1 cellular context compared by ENCODE assay signal in the genomic region with DNA sequence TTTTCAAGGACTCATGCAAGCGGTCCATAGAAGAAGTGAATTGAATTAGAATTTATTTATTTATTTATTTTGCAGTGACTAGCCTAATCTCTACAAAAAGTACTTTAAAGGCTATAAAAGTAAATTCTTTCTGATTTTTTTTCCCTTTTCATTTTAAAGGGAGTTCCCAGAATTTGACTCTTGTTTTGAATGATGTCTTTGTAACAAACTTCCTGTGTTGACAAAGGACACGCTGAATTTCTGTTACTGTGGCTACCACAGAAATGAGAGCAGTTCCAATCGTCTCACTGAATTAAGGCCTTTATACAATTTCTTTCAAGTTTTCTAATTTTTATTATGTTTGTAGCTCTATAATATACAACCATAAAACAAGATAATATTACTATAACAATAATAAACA.
TF ChIP-seq lines count a peak whose summit lies in the region.

No MANE protein-coding gene starts in this region.

TF ChIP-seq in HepG2, 621 proteins besides CTCF, POLR2A, EP300 and RAD21 (continues in another document):
- TF ChIP-seq ATF7-NPFF (CRISPR knock-in tag; IDR thresholded peaks at IDR 0.05; ENCODE audit: low read depth) (no peak), SMAD9 (CRISPR knock-in tag; IDR thresholded peaks at IDR 0.05) (no peak), ASH2L (IDR thresholded peaks at IDR 0.05; ENCODE audit: insufficient read length, low read depth, low read length) (no peak), TAF1 (CRISPR knock-in tag; IDR thresholded peaks at IDR 0.05) (no peak), ZNF3 (CRISPR knock-in tag; IDR thresholded peaks at IDR 0.05) (no peak), AGO2 (optimal IDR thresholded peaks at IDR 0.05; ENCODE audit: low read depth, low read length) (no peak), ZNF75D (CRISPR knock-in tag; IDR thresholded peaks at IDR 0.05; ENCODE audit: borderline replicate concordance) (no peak), ZNF550 (CRISPR knock-in tag; IDR thresholded peaks at IDR 0.05; ENCODE audit: borderline replicate concordance) (no peak), NCOR1 (IDR thresholded peaks at IDR 0.05; ENCODE audit: borderline replicate concordance, low read length) (peak; percentile 7; the same call in 1 of the 2 replicates), ZNF580 (CRISPR knock-in tag; IDR thresholded peaks at IDR 0.05; ENCODE audit: borderline replicate concordance, low read depth) (no peak), SOX13 (IDR thresholded peaks at IDR 0.05) (no peak), SOX13 (CRISPR knock-in tag; conservative IDR thresholded peaks at IDR 0.05 in 1 of 2, IDR thresholded peaks at IDR 0.05 in 1 of 2) (0 out of 4 replicates have a peak, but pooled peaks of 1 of the 2 experiments have one; percentile 7), SRF (IDR thresholded peaks at IDR 0.05; ENCODE audit: low read depth, low read length) (no peak), AGO1 (IDR thresholded peaks at IDR 0.05; ENCODE audit: low read depth, low read length, poor library complexity, severe bottlenecking) (no peak), ZBTB21 (CRISPR knock-in tag; IDR thresholded peaks at IDR 0.05) (no peak), ZUFSP (CRISPR knock-in tag; IDR thresholded peaks at IDR 0.05; ENCODE audit: borderline replicate concordance) (no peak), SMYD3 (CRISPR knock-in tag; IDR thresholded peaks at IDR 0.05) (no peak), GATA4 (IDR thresholded peaks at IDR 0.05; ENCODE audit: borderline replicate concordance, low read depth) (no peak), ZNF782 (CRISPR knock-in tag; IDR thresholded peaks at IDR 0.05; ENCODE audit: borderline replicate concordance) (no peak), IRF2 (CRISPR knock-in tag; IDR thresholded peaks at IDR 0.05) (0 out of 2 replicates have a peak, but pooled peaks have one; percentile 25), POGK (CRISPR knock-in tag; conservative IDR thresholded peaks at IDR 0.05) (no peak), RFX3 (CRISPR knock-in tag; IDR thresholded peaks at IDR 0.05) (0 out of 2 replicates have a peak, but pooled peaks have one; percentile 23), SALL1 (CRISPR knock-in tag; IDR thresholded peaks at IDR 0.05) (no peak), HCFC1 (IDR thresholded peaks at IDR 0.05; ENCODE audit: low read depth, low read length) (no peak), NCOA2 (CRISPR knock-in tag; IDR thresholded peaks at IDR 0.05) (peak; percentile 44; the same call in 1 of the 2 replicates), ZNF432 (CRISPR knock-in tag; IDR thresholded peaks at IDR 0.05; ENCODE audit: borderline replicate concordance) (no peak), ZNF446 (CRISPR knock-in tag; IDR thresholded peaks at IDR 0.05) (no peak), YEATS4 (CRISPR knock-in tag; IDR thresholded peaks at IDR 0.05; ENCODE audit: borderline replicate concordance) (no peak), BRCA1 (CRISPR knock-in tag; IDR thresholded peaks at IDR 0.05) (no peak), MTA3 (CRISPR knock-in tag; IDR thresholded peaks at IDR 0.05) (no peak), RFXAP (CRISPR knock-in tag; IDR thresholded peaks at IDR 0.05; ENCODE audit: borderline replicate concordance) (no peak), FOXA1 (IDR thresholded peaks at IDR 0.05) (no peak), FOXA1 (CRISPR knock-in tag; IDR thresholded peaks at IDR 0.05) (peak; percentile 51), SCMH1 (CRISPR knock-in tag; IDR thresholded peaks at IDR 0.05; ENCODE audit: borderline replicate concordance) (no peak), BCLAF1 (IDR thresholded peaks at IDR 0.05) (no peak)
- TF ChIP-seq, protein P1, sequence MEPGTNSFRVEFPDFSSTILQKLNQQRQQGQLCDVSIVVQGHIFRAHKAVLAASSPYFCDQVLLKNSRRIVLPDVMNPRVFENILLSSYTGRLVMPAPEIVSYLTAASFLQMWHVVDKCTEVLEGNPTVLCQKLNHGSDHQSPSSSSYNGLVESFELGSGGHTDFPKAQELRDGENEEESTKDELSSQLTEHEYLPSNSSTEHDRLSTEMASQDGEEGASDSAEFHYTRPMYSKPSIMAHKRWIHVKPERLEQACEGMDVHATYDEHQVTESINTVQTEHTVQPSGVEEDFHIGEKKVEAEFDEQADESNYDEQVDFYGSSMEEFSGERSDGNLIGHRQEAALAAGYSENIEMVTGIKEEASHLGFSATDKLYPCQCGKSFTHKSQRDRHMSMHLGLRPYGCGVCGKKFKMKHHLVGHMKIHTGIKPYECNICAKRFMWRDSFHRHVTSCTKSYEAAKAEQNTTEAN (CRISPR knock-in tag; conservative IDR thresholded peaks at IDR 0.05), result peak; percentile 13; the same call in 1 of the 2 replicates
- TF ChIP-seq, protein P2, sequence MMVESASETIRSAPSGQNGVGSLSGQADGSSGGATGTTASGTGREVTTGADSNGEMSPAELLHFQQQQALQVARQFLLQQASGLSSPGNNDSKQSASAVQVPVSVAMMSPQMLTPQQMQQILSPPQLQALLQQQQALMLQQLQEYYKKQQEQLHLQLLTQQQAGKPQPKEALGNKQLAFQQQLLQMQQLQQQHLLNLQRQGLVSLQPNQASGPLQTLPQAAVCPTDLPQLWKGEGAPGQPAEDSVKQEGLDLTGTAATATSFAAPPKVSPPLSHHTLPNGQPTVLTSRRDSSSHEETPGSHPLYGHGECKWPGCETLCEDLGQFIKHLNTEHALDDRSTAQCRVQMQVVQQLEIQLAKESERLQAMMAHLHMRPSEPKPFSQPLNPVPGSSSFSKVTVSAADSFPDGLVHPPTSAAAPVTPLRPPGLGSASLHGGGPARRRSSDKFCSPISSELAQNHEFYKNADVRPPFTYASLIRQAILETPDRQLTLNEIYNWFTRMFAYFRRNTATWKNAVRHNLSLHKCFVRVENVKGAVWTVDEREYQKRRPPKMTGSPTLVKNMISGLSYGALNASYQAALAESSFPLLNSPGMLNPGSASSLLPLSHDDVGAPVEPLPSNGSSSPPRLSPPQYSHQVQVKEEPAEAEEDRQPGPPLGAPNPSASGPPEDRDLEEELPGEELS (CRISPR knock-in tag; IDR thresholded peaks at IDR 0.05), result no peak
- TF ChIP-seq, protein P3, sequence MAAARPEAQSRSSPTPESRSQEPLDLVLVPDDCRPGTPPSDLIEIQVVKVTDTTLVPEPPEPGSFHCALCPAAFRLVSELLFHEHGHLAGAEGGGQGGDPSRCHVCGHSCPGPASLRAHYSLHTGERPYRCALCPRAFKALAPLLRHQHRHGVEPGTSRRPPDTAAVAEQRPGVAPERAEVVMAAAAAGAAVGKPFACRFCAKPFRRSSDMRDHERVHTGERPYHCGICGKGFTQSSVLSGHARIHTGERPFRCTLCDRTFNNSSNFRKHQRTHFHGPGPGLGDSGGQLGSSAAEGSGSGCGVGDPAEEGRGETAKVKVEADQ (CRISPR knock-in tag; IDR thresholded peaks at IDR 0.05; ENCODE audit: borderline replicate concordance), result no peak
- TF ChIP-seq, protein P4, sequence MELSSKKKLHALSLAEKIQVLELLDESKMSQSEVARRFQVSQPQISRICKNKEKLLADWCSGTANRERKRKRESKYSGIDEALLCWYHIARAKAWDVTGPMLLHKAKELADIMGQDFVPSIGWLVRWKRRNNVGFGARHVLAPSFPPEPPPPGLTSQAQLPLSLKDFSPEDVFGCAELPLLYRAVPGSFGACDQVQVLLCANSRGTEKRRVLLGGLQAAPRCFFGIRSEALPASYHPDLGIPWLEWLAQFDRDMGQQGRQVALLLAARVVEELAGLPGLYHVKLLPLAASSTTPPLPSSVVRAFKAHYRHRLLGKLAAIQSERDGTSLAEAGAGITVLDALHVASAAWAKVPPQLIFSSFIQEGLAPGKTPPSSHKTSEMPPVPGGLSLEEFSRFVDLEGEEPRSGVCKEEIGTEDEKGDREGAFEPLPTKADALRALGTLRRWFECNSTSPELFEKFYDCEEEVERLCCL (CRISPR knock-in tag; IDR thresholded peaks at IDR 0.05; ENCODE audit: borderline replicate concordance), result no peak
- TF ChIP-seq, protein P5, sequence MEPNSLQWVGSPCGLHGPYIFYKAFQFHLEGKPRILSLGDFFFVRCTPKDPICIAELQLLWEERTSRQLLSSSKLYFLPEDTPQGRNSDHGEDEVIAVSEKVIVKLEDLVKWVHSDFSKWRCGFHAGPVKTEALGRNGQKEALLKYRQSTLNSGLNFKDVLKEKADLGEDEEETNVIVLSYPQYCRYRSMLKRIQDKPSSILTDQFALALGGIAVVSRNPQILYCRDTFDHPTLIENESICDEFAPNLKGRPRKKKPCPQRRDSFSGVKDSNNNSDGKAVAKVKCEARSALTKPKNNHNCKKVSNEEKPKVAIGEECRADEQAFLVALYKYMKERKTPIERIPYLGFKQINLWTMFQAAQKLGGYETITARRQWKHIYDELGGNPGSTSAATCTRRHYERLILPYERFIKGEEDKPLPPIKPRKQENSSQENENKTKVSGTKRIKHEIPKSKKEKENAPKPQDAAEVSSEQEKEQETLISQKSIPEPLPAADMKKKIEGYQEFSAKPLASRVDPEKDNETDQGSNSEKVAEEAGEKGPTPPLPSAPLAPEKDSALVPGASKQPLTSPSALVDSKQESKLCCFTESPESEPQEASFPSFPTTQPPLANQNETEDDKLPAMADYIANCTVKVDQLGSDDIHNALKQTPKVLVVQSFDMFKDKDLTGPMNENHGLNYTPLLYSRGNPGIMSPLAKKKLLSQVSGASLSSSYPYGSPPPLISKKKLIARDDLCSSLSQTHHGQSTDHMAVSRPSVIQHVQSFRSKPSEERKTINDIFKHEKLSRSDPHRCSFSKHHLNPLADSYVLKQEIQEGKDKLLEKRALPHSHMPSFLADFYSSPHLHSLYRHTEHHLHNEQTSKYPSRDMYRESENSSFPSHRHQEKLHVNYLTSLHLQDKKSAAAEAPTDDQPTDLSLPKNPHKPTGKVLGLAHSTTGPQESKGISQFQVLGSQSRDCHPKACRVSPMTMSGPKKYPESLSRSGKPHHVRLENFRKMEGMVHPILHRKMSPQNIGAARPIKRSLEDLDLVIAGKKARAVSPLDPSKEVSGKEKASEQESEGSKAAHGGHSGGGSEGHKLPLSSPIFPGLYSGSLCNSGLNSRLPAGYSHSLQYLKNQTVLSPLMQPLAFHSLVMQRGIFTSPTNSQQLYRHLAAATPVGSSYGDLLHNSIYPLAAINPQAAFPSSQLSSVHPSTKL (CRISPR knock-in tag; IDR thresholded peaks at IDR 0.05), result peak; percentile 19; the same call in 1 of the 2 replicates
- TF ChIP-seq, protein P6, sequence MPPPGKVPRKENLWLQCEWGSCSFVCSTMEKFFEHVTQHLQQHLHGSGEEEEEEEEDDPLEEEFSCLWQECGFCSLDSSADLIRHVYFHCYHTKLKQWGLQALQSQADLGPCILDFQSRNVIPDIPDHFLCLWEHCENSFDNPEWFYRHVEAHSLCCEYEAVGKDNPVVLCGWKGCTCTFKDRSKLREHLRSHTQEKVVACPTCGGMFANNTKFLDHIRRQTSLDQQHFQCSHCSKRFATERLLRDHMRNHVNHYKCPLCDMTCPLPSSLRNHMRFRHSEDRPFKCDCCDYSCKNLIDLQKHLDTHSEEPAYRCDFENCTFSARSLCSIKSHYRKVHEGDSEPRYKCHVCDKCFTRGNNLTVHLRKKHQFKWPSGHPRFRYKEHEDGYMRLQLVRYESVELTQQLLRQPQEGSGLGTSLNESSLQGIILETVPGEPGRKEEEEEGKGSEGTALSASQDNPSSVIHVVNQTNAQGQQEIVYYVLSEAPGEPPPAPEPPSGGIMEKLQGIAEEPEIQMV (CRISPR knock-in tag; IDR thresholded peaks at IDR 0.05; ENCODE audit: low read depth), result no peak
- TF ChIP-seq, protein P7, sequence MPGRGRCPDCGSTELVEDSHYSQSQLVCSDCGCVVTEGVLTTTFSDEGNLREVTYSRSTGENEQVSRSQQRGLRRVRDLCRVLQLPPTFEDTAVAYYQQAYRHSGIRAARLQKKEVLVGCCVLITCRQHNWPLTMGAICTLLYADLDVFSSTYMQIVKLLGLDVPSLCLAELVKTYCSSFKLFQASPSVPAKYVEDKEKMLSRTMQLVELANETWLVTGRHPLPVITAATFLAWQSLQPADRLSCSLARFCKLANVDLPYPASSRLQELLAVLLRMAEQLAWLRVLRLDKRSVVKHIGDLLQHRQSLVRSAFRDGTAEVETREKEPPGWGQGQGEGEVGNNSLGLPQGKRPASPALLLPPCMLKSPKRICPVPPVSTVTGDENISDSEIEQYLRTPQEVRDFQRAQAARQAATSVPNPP (CRISPR knock-in tag; IDR thresholded peaks at IDR 0.05), result no peak
